In the genomic region with DNA sequence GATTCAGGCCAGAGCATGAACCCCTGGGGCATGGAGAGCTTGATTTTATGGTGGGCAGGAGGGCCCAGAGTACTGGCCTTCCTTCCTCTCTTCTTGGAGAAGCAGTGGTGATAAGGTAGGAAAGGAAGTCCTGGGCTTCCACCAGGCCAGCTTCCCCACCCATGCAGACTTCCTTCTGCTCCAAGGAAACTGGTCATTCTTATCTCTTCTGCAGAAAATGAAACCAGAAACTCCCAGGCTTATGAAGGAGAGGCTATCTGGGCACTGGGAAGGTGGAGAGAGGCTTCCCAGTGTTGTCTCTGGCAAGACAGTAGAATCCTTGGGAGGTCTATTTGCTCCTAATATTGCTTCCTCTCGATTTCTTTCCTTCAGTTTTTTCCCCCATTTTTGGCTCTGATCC, we compare ENCODE assay signal across 19 cellular contexts.
DNase-seq lines count a peak whose midpoint lies in the region; ATAC-seq and TF ChIP-seq lines count a peak whose summit lies in the region.
"Had no signal": no experiment of that assay in that cellular context is flagged by ENCODE, and none has a peak within 500 bp of the region (broad histone marks: within the 10 kb centered on the region; RNA-seq: fewer than 3 reads in every experiment).

No MANE protein-coding gene starts in this region.

- no peaks in the 10 kb centered on the region for H3K27me3 ChIP-seq in left ventricle myocardium inferior (ENCODE audit: low read depth)
- H3K27me3 ChIP-seq in right atrium auricular region, result no peaks in the 10 kb centered on the region
- no peaks in the 10 kb centered on the region for H3K27me3 ChIP-seq in colonic mucosa
- H3K27me3 ChIP-seq: ascending aorta, BLaER1, pancreas, tibial nerve had no signal

- H3K36me3 ChIP-seq in left ventricle myocardium inferior (no peaks in the 10 kb centered on the region), right atrium auricular region (no peaks in the 10 kb centered on the region), colonic mucosa (no peaks in the 10 kb centered on the region), mucosa of descending colon (ENCODE audit: low read depth) (no peaks in the 10 kb centered on the region)
- H3K36me3 ChIP-seq: ascending aorta, BLaER1, pancreas, tibial nerve had no signal

- no peaks in the 10 kb centered on the region for H3K9me3 ChIP-seq in left ventricle myocardium inferior (replicated peaks)
- no peaks in the 10 kb centered on the region for H3K9me3 ChIP-seq in right atrium auricular region
- H3K9me3 ChIP-seq in colonic mucosa, result no peaks in the 10 kb centered on the region
- H3K9me3 ChIP-seq in mucosa of descending colon, result no peaks in the 10 kb centered on the region
- H3K9me3 ChIP-seq: ascending aorta, pancreas, tibial nerve had no signal

- intact Hi-C loops in left ventricle myocardium inferior (cut with micrococcal nuclease), result no loop called here
- intact Hi-C loops in colonic mucosa (cut with DNase I), result no loop called here
- intact Hi-C loops in mucosa of descending colon (cut with DNase I, micrococcal nuclease), result no loop called here

- ATAC-seq in mucosa of descending colon (peak; percentile 93), HG03432 (IDR thresholded peaks at IDR 0.05; ENCODE audit: unreplicated experiment) (no peak)
- ATAC-seq: activated T-cell treated with anti-CD3 and anti-CD28 coated beads, Interleukin-2, amount 50 U/mL, for 72 hours; natural killer cell had no signal

- DNase-seq in left ventricle myocardium inferior, result no peak
- no peak for DNase-seq in right atrium auricular region (ENCODE audit: low spot score)
- no peak for DNase-seq in colonic mucosa
- DNase-seq in mucosa of descending colon, result no peak
- no peak for DNase-seq in hypothalamus (lab: John Stamatoyannopoulos, UW)
- DNase-seq in NCI-H2081 treated with DMSO at 0.1 percent for 48 hours (lab: John Stamatoyannopoulos, UW), result no peak
- no peak for DNase-seq in epidermal melanocyte (ENCODE audit: insufficient read length, low spot score)
- DNase-seq: activated T-cell treated with anti-CD3 and anti-CD28 coated beads, Interleukin-2, amount 50 U/mL, for 72 hours; natural killer cell; NCI-H1048; NCI-H510A treated with DMSO at 0.1 percent for 48 hours; pancreas; stimulated activated CD4-positive, alpha-beta T cell treated with anti-CD3 and anti-CD28 coated beads, Interleukin-2, amount 100 ng/mL, for 24 hours; stimulated activated naive CD4-positive, alpha-beta T cell treated with Interleukin-2 at 50 U/mL for 16 hours; SW 1271 had no signal

- H3K4me1 ChIP-seq in left ventricle myocardium inferior (peaks cover 17% of the 10 kb centered on the region), right atrium auricular region (peaks cover 0 to 7% of the 10 kb centered on the region in 2 donors), colonic mucosa (no peaks in the 10 kb centered on the region), mucosa of descending colon (ENCODE audit: low read depth) (peaks cover 10% of the 10 kb centered on the region)
- H3K4me1 ChIP-seq: ascending aorta, BLaER1, pancreas had no signal

- H3K9ac ChIP-seq in colonic mucosa (ENCODE audit: low read depth in 2 of 2, low read length in 2 of 2), result no peak overlapping the region
- H3K9ac ChIP-seq: BLaER1 had no signal

- H3K4me3 ChIP-seq in left ventricle myocardium inferior (no peak overlapping the region), right atrium auricular region (no peak overlapping the region), colonic mucosa (no peak overlapping the region), mucosa of descending colon (no peak overlapping the region)
- H3K4me3 ChIP-seq: ascending aorta, BLaER1, pancreas, tibial nerve had no signal

- no peak for TF ChIP-seq CTCF in left ventricle myocardium inferior (IDR thresholded peaks at IDR 0.05; ENCODE audit: borderline replicate concordance)
- no peak for TF ChIP-seq CTCF in right atrium auricular region (IDR thresholded peaks at IDR 0.05)
- no peak for TF ChIP-seq CTCF in colonic mucosa (IDR thresholded peaks at IDR 0.05)
- no peak for TF ChIP-seq CTCF in mucosa of descending colon (IDR thresholded peaks at IDR 0.05)

- H3K27ac ChIP-seq in left ventricle myocardium inferior (replicated peaks), result peak overlapping the region; percentile 34
- H3K27ac ChIP-seq in right atrium auricular region, result no peak overlapping the region
- peak overlapping the region; percentile 58 for H3K27ac ChIP-seq in colonic mucosa
- H3K27ac ChIP-seq: BLaER1, pancreas had no signal

Comparison
In these comparisons a context has a peak if more than half of its experiments do, and no peak if none do; other contexts are left out.
1. H3K27ac ChIP-seq: peak in left ventricle myocardium inferior (single experiment) and colonic mucosa (single experiment); none in right atrium auricular region (0 of 2).